24 cellular contexts compared by ENCODE assay signal in genomic region chr10:5319863-5320262, GRCh38. TPM values are rescaled to one million over a fixed set of nuclear protein-coding genes. Genes with fewer than 3 reads are reported as not detected.
DNase-seq lines count a peak whose midpoint lies in the region; ATAC-seq and TF ChIP-seq lines count a peak whose summit lies in the region.
"Had no signal": no experiment of that assay in that cellular context is flagged by ENCODE, and none has a peak within 500 bp of the region (broad histone marks: within the 10 kb centered on the region; RNA-seq: fewer than 3 reads in every experiment).

No MANE protein-coding gene starts in this region.

- no peaks in the 10 kb centered on the region for H3K36me3 ChIP-seq in mucosa of descending colon (ENCODE audit: low read depth)
- H3K36me3 ChIP-seq: BE2C; BLaER1 treated with 17β-estradiol and CSF1 and Interleukin-3, amounts not matched to agents 10 nM and 100 nM had no signal

- H3K9me3 Mint-ChIP-seq in activated CD4-positive, alpha-beta memory T cell treated with anti-CD3 and anti-CD28 coated beads for 36 hours: no peaks in the 10 kb centered on the region
- H3K9me3 Mint-ChIP-seq in activated CD4-positive, alpha-beta memory T cell treated with anti-CD3 and anti-CD28 coated beads, Interleukin-2, amount 10 ng/mL, durations not matched to agents 7 days and 5 days: peaks cover 9% of the 10 kb centered on the region
- no peaks in the 10 kb centered on the region for H3K9me3 Mint-ChIP-seq in central memory CD8-positive, alpha-beta T cell
- peaks cover 12% of the 10 kb centered on the region for H3K9me3 Mint-ChIP-seq in natural killer cell treated with Interleukin-12 subunit alpha and Interleukin-12 subunit beta and Interleukin-15 and Interleukin-18, amount 100 ng/mL, for 72 hours

- peak overlapping the region; percentile 70 for H3K27ac Mint-ChIP-seq in activated CD4-positive, alpha-beta memory T cell treated with anti-CD3 and anti-CD28 coated beads for 36 hours
- no peak overlapping the region for H3K27ac Mint-ChIP-seq in activated CD4-positive, alpha-beta memory T cell treated with anti-CD3 and anti-CD28 coated beads, Interleukin-2, amount 10 ng/mL, durations not matched to agents 7 days and 5 days
- peak overlapping the region; percentile 84 for H3K27ac Mint-ChIP-seq in central memory CD8-positive, alpha-beta T cell (ENCODE audit: low read depth)
- H3K27ac Mint-ChIP-seq in natural killer cell treated with Interleukin-12 subunit alpha and Interleukin-12 subunit beta and Interleukin-15 and Interleukin-18, amount 100 ng/mL, for 72 hours: peak overlapping the region; percentile 89 to 95
- H3K27ac Mint-ChIP-seq: CD4-positive, alpha-beta T cell had no signal

- H3K4me1 Mint-ChIP-seq in activated CD4-positive, alpha-beta memory T cell treated with anti-CD3 and anti-CD28 coated beads for 36 hours (ENCODE audit: low read depth): peaks cover 65% of the 10 kb centered on the region
- H3K4me1 Mint-ChIP-seq in activated CD4-positive, alpha-beta memory T cell treated with anti-CD3 and anti-CD28 coated beads, Interleukin-2, amount 10 ng/mL, durations not matched to agents 7 days and 5 days: peaks cover 42% of the 10 kb centered on the region
- peaks cover 17% of the 10 kb centered on the region for H3K4me1 Mint-ChIP-seq in central memory CD8-positive, alpha-beta T cell
- H3K4me1 Mint-ChIP-seq in natural killer cell treated with Interleukin-12 subunit alpha and Interleukin-12 subunit beta and Interleukin-15 and Interleukin-18, amount 100 ng/mL, for 72 hours (ENCODE audit: low read depth in 2 of 2): peaks cover 58 to 70% of the 10 kb centered on the region in 2 donors

- H3K36me3 Mint-ChIP-seq in activated CD4-positive, alpha-beta memory T cell treated with anti-CD3 and anti-CD28 coated beads for 36 hours: no peaks in the 10 kb centered on the region
- peaks cover 11% of the 10 kb centered on the region for H3K36me3 Mint-ChIP-seq in activated CD4-positive, alpha-beta memory T cell treated with anti-CD3 and anti-CD28 coated beads, Interleukin-2, amount 10 ng/mL, durations not matched to agents 7 days and 5 days (ENCODE audit: low read depth)
- no peaks in the 10 kb centered on the region for H3K36me3 Mint-ChIP-seq in central memory CD8-positive, alpha-beta T cell (ENCODE audit: insufficient read depth)
- H3K36me3 Mint-ChIP-seq in natural killer cell treated with Interleukin-12 subunit alpha and Interleukin-12 subunit beta and Interleukin-15 and Interleukin-18, amount 100 ng/mL, for 72 hours: peaks cover 20% of the 10 kb centered on the region
- H3K36me3 Mint-ChIP-seq: CD14-positive monocyte had no signal

- H3K4me1 ChIP-seq in mucosa of descending colon (ENCODE audit: low read depth): no peaks in the 10 kb centered on the region
- H3K4me1 ChIP-seq: BE2C had no signal

- no peak for TF ChIP-seq CTCF in mucosa of descending colon (IDR thresholded peaks at IDR 0.05)

- H3K9me3 ChIP-seq in mucosa of descending colon: no peaks in the 10 kb centered on the region
- H3K9me3 ChIP-seq: BE2C had no signal

- ATAC-seq in central memory CD8-positive, alpha-beta T cell (replicated peaks; ENCODE audit: extremely low read depth, poor library complexity, severe bottlenecking): no peak
- ATAC-seq in mucosa of descending colon: peak; percentile 84
- ATAC-seq in natural killer cell treated with Interleukin-12 subunit alpha and Interleukin-12 subunit beta and Interleukin-15 and Interleukin-18, amount 100 ng/mL, for 72 hours: peak in 1 of 2 donors; percentile 3
- ATAC-seq in Right ventricle myocardium superior (ENCODE audit: poor library complexity): no peak
- ATAC-seq: GM12878 had no signal

- DNase-seq in activated CD4-positive, alpha-beta memory T cell treated with anti-CD3 and anti-CD28 coated beads for 36 hours: no peak
- no peak for DNase-seq in activated CD4-positive, alpha-beta memory T cell treated with anti-CD3 and anti-CD28 coated beads, Interleukin-2, amount 10 ng/mL, durations not matched to agents 7 days and 5 days
- DNase-seq in central memory CD8-positive, alpha-beta T cell (ENCODE audit: low spot score in 2 of 2): no peak
- DNase-seq in mucosa of descending colon: peak in 1 of 3 donors; percentile 8
- no peak for DNase-seq in natural killer cell treated with Interleukin-12 subunit alpha and Interleukin-12 subunit beta and Interleukin-15 and Interleukin-18, amount 100 ng/mL, for 72 hours (ENCODE audit: low spot score)
- DNase-seq in Right ventricle myocardium superior: no peak
- no peak for DNase-seq in effector CD4-positive, alpha-beta T cell
- DNase-seq in posterior cingulate gyrus: no peak
- DNase-seq: ACHN; AML-193; BE2C; CD4-positive, alpha-beta T cell; CD8-positive, alpha-beta memory T cell; DMS 273 treated with DMSO at 0.1 percent for 48 hours; DMS79; EL; GDM1; GM23248; H7; HCEC 1CT had no signal

- no peaks in the 10 kb centered on the region for H3K27me3 Mint-ChIP-seq in activated CD4-positive, alpha-beta memory T cell treated with anti-CD3 and anti-CD28 coated beads for 36 hours
- H3K27me3 Mint-ChIP-seq in activated CD4-positive, alpha-beta memory T cell treated with anti-CD3 and anti-CD28 coated beads, Interleukin-2, amount 10 ng/mL, durations not matched to agents 7 days and 5 days: no peaks in the 10 kb centered on the region
- H3K27me3 Mint-ChIP-seq in central memory CD8-positive, alpha-beta T cell: peaks cover 17% of the 10 kb centered on the region
- no peaks in the 10 kb centered on the region for H3K27me3 Mint-ChIP-seq in natural killer cell treated with Interleukin-12 subunit alpha and Interleukin-12 subunit beta and Interleukin-15 and Interleukin-18, amount 100 ng/mL, for 72 hours
- H3K27me3 Mint-ChIP-seq: CD4-positive, alpha-beta T cell; CD8-positive, alpha-beta memory T cell had no signal

- CTCF ChIA-PET in activated CD4-positive, alpha-beta memory T cell treated with anti-CD3 and anti-CD28 coated beads for 36 hours (lab: Charles Lee): no interaction called here
- CTCF ChIA-PET in activated CD4-positive, alpha-beta memory T cell treated with anti-CD3 and anti-CD28 coated beads, Interleukin-2, amount 10 ng/mL, durations not matched to agents 7 days and 5 days (lab: Charles Lee): no interaction called here

- intact Hi-C loops in activated CD4-positive, alpha-beta memory T cell treated with anti-CD3 and anti-CD28 coated beads for 36 hours (cut with micrococcal nuclease): loop anchor here (5.0 kb wide), 2 partner anchors 122 to 752 kb away; no protein-coding TSS in a partner anchor
- intact Hi-C loops in mucosa of descending colon (cut with DNase I, micrococcal nuclease) (no loop called here), Right ventricle myocardium superior (cut with DNase I) (no loop called here), posterior cingulate gyrus (cut with DNase I) (no loop called here)

- no peak overlapping the region for H3K4me3 Mint-ChIP-seq in activated CD4-positive, alpha-beta memory T cell treated with anti-CD3 and anti-CD28 coated beads for 36 hours
- H3K4me3 Mint-ChIP-seq in activated CD4-positive, alpha-beta memory T cell treated with anti-CD3 and anti-CD28 coated beads, Interleukin-2, amount 10 ng/mL, durations not matched to agents 7 days and 5 days: no peak overlapping the region
- H3K4me3 Mint-ChIP-seq in central memory CD8-positive, alpha-beta T cell: no peak overlapping the region
- no peak overlapping the region for H3K4me3 Mint-ChIP-seq in natural killer cell treated with Interleukin-12 subunit alpha and Interleukin-12 subunit beta and Interleukin-15 and Interleukin-18, amount 100 ng/mL, for 72 hours
- H3K4me3 Mint-ChIP-seq: CD14-positive monocyte; CD4-positive, alpha-beta T cell; CD8-positive, alpha-beta memory T cell had no signal

- POLR2A ChIA-PET in activated CD4-positive, alpha-beta memory T cell treated with anti-CD3 and anti-CD28 coated beads for 36 hours (lab: Charles Lee): no interaction called here
- POLR2A ChIA-PET in activated CD4-positive, alpha-beta memory T cell treated with anti-CD3 and anti-CD28 coated beads, Interleukin-2, amount 10 ng/mL, durations not matched to agents 7 days and 5 days (lab: Charles Lee): no interaction called here

- no peak overlapping the region for H3K4me3 ChIP-seq in mucosa of descending colon
- H3K4me3 ChIP-seq: BLaER1 treated with 17β-estradiol and CSF1 and Interleukin-3, amounts not matched to agents 10 nM and 100 nM; GM12878; GM23248 had no signal

RNA-seq across cellular contexts. Expression of gene UCN3, which starts 44.9 kb away (rescaled TPM):
- not detected for total RNA-seq in activated CD4-positive, alpha-beta memory T cell treated with anti-CD3 and anti-CD28 coated beads for 36 hours
- not detected for total RNA-seq in activated CD4-positive, alpha-beta memory T cell treated with anti-CD3 and anti-CD28 coated beads, Interleukin-2, amount 10 ng/mL, durations not matched to agents 7 days and 5 days
- total RNA-seq in mucosa of descending colon: 1 to 10 TPM; 1.4 to 5.9 (median 4.8) TPM
- total RNA-seq in natural killer cell treated with Interleukin-12 subunit alpha and Interleukin-12 subunit beta and Interleukin-15 and Interleukin-18, amount 100 ng/mL, for 72 hours: not detected
- not detected for total RNA-seq in Right ventricle myocardium superior
- total RNA-seq: CD4-positive, alpha-beta T cell; CD8-positive, alpha-beta memory T cell; GM12878; GM23248; H1; H7 had no signal
